8 cellular contexts compared by ENCODE assay signal in genomic region chr19:55809381-55810058, GRCh38. TPM values are rescaled to one million over a fixed set of nuclear protein-coding genes. Genes with fewer than 3 reads are reported as not detected.
DNase-seq lines count a peak whose midpoint lies in the region; ATAC-seq, FAIRE-seq and TF ChIP-seq lines count a peak whose summit lies in the region.

No MANE protein-coding gene starts in this region.

- ATAC-seq in activated T-cell treated with anti-CD3 and anti-CD28 coated beads, Interleukin-2, amount 50 U/mL, for 72 hours (replicated peaks in 1 of 2), result peak; percentile 70 to 77

- H3K4me3 Mint-ChIP-seq in activated T-cell treated with anti-CD3 and anti-CD28 coated beads, Interleukin-2, amount 50 U/mL, for 72 hours, result no peak overlapping the region
- H3K4me3 Mint-ChIP-seq in progenitor cell of endocrine pancreas (ENCODE audit: low read depth), result no peak overlapping the region

- H3K9me3 Mint-ChIP-seq in activated T-cell treated with anti-CD3 and anti-CD28 coated beads, Interleukin-2, amount 50 U/mL, for 72 hours, result peaks cover 2 to 9% of the 10 kb centered on the region in 2 donors
- H3K9me3 Mint-ChIP-seq in progenitor cell of endocrine pancreas (ENCODE audit: low read depth), result peaks cover 64% of the 10 kb centered on the region

- DNase-seq in ELF-1 (ENCODE audit: low read depth, low spot score) (peak; percentile 79), HTR-8/SVneo (ENCODE audit: insufficient read length, low spot score) (peak; percentile 46), NCI-H748 (lab: John Stamatoyannopoulos, UW; ENCODE audit: unreplicated experiment) (peak; percentile 98), iPS-NIHi7 (ENCODE audit: extremely low spot score) (peak; percentile 36), progenitor cell of endocrine pancreas (ENCODE audit: low spot score, unreplicated experiment) (no peak), AG08395 (ENCODE audit: low spot score) (no peak)
- DNase-seq in activated T-cell treated with anti-CD3 and anti-CD28 coated beads, Interleukin-2, amount 50 U/mL, for 72 hours, result peak; percentile 33 to 41
- DNase-seq in stimulated activated CD8-positive, alpha-beta memory T cell treated with anti-CD3 and anti-CD28 coated beads, Interleukin-15, amount 100 ng/mL, for 48 hours (ENCODE audit: low read depth in 2 of 2), result peak; percentile 14 to 36

- H3K4me1 Mint-ChIP-seq in activated T-cell treated with anti-CD3 and anti-CD28 coated beads, Interleukin-2, amount 50 U/mL, for 72 hours (ENCODE audit: low read depth), result no peaks in the 10 kb centered on the region
- no peaks in the 10 kb centered on the region for H3K4me1 Mint-ChIP-seq in progenitor cell of endocrine pancreas (ENCODE audit: low read depth)

- no peak overlapping the region for H3K27ac Mint-ChIP-seq in activated T-cell treated with anti-CD3 and anti-CD28 coated beads, Interleukin-2, amount 50 U/mL, for 72 hours
- H3K27ac Mint-ChIP-seq in progenitor cell of endocrine pancreas, result no peak overlapping the region

- peaks cover 1 to 14% of the 10 kb centered on the region in 2 donors for H3K36me3 Mint-ChIP-seq in activated T-cell treated with anti-CD3 and anti-CD28 coated beads, Interleukin-2, amount 50 U/mL, for 72 hours (ENCODE audit: insufficient read depth in 2 of 2)
- no peaks in the 10 kb centered on the region for H3K36me3 Mint-ChIP-seq in progenitor cell of endocrine pancreas (ENCODE audit: insufficient read depth)

- peaks cover 9% of the 10 kb centered on the region for H3K27me3 Mint-ChIP-seq in activated T-cell treated with anti-CD3 and anti-CD28 coated beads, Interleukin-2, amount 50 U/mL, for 72 hours (ENCODE audit: low read depth)
- no peaks in the 10 kb centered on the region for H3K27me3 Mint-ChIP-seq in progenitor cell of endocrine pancreas

- peak; percentile 23 for FAIRE-seq in HTR-8/SVneo (lab: Jason Lieb, UNC)

- no peak for TF ChIP-seq CTCF in progenitor cell of endocrine pancreas (IDR thresholded peaks at IDR 0.05; ENCODE audit: unreplicated experiment)

RNA-seq across cellular contexts. Expression of gene NLRP11, which starts 22.3 kb away (rescaled TPM):
- total RNA-seq in activated T-cell treated with anti-CD3 and anti-CD28 coated beads, Interleukin-2, amount 50 U/mL, for 72 hours, result not detected
- total RNA-seq in progenitor cell of endocrine pancreas, result not detected in 2 replicates

RNA-seq across cellular contexts. Expression of gene NLRP4, which starts 26.8 kb away (rescaled TPM):
- not detected for total RNA-seq in activated T-cell treated with anti-CD3 and anti-CD28 coated beads, Interleukin-2, amount 50 U/mL, for 72 hours
- total RNA-seq in progenitor cell of endocrine pancreas, result not detected in 2 replicates

RNA-seq across cellular contexts. Expression of gene RFPL4AL1, which starts 40.6 kb away (rescaled TPM):
- not detected for total RNA-seq in activated T-cell treated with anti-CD3 and anti-CD28 coated beads, Interleukin-2, amount 50 U/mL, for 72 hours
- not detected in 2 replicates for total RNA-seq in progenitor cell of endocrine pancreas

RNA-seq across cellular contexts. Expression of gene RFPL4A, which starts 50.6 kb away (rescaled TPM):
- total RNA-seq in activated T-cell treated with anti-CD3 and anti-CD28 coated beads, Interleukin-2, amount 50 U/mL, for 72 hours, result not detected
- total RNA-seq in progenitor cell of endocrine pancreas, result not detected in 2 replicates

Comparison
In these comparisons a context has a peak if more than half of its experiments do, and no peak if none do; other contexts are left out.
1. DNase-seq: peak in ELF-1 (single experiment), HTR-8/SVneo (single experiment), NCI-H748 (single experiment), activated T-cell treated with anti-CD3 and anti-CD28 coated beads, Interleukin-2, amount 50 U/mL, for 72 hours (2 of 2), iPS-NIHi7 (single experiment) and stimulated activated CD8-positive, alpha-beta memory T cell treated with anti-CD3 and anti-CD28 coated beads, Interleukin-15, amount 100 ng/mL, for 48 hours (2 of 2); none in progenitor cell of endocrine pancreas (single experiment) and AG08395 (single experiment).